Comparison of ENCODE assay signal across 8 cellular contexts in the genomic region with DNA sequence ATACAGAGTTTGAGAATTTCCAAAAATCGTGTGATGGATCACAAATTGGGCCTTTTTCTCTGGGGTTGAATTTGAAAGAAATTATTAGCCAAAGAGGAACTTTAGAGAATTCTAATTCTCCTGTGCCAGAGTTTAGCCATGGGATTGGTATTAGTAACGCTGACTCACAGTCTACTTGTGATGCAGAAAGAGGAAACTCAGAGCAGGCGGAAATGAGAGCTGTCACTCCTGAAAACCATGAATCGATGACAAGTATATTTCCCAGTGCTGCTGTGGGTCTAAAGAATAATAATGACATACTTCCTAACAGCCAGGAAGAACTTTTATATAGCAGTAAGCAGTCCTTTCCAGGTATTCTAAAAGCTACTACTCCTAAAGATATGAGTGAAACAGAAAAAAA.
DNase-seq lines count a peak whose midpoint lies in the region; ATAC-seq and TF ChIP-seq lines count a peak whose summit lies in the region.

No MANE protein-coding gene starts in this region.

- peak overlapping the region; percentile 75 for H3K27ac ChIP-seq in A673 (ENCODE audit: low read depth, low read length, poor library complexity, severe bottlenecking)
- H3K27ac ChIP-seq in PC-3 (ENCODE audit: low read length) = peak overlapping the region; percentile 62

- H3K9me3 ChIP-seq in A673 (ENCODE audit: low read depth, low read length, poor library complexity, severe bottlenecking) (no peaks in the 10 kb centered on the region), PC-3 (ENCODE audit: low read length) (no peaks in the 10 kb centered on the region)

- in situ Hi-C loops in G401 (cut with HindIII; ENCODE audit: low sequenced_read_pairs) = no loop called here

- H3K36me3 ChIP-seq in A673 (ENCODE audit: insufficient read depth, low read length, poor library complexity, severe bottlenecking) (peaks cover 13% of the 10 kb centered on the region), PC-3 (ENCODE audit: low read depth, low read length) (no peaks in the 10 kb centered on the region)

- ATAC-seq in GM18861 (IDR thresholded peaks at IDR 0.05; ENCODE audit: unreplicated experiment) (peak; percentile 72), PC-3 (peak; percentile 99), GM21786 (IDR thresholded peaks at IDR 0.05; ENCODE audit: unreplicated experiment) (no peak)

- intact Hi-C loops in A673 (cut with micrococcal nuclease; ENCODE audit: unreplicated experiment) (no loop called here), PC-3 (cut with micrococcal nuclease) (loop anchor here (2.0 kb wide), 1 partner anchor 65 kb away; a partner anchor contains a TSS)

- no peaks in the 10 kb centered on the region for H3K79me2 ChIP-seq in PC-3 (ENCODE audit: low read length)

- H3K27me3 ChIP-seq in A673 (replicated peaks; ENCODE audit: insufficient read depth, low read depth, low read length, poor library complexity) (no peaks in the 10 kb centered on the region), PC-3 (ENCODE audit: low read length) (no peaks in the 10 kb centered on the region)

- no peak overlapping the region for H2AFZ ChIP-seq in PC-3 (ENCODE audit: low read length)

- no peaks in the 10 kb centered on the region for H4K20me1 ChIP-seq in PC-3 (ENCODE audit: low read length)

- DNase-seq in A673 (ENCODE audit: low spot score) = peak; percentile 82
- peak; percentile 79 for DNase-seq in PC-3
- peak; percentile 5 to 27 for DNase-seq in erythroblast (lab: John Stamatoyannopoulos, UW)
- peak; percentile 11 for DNase-seq in stimulated activated CD4-positive, alpha-beta T cell treated with anti-CD3 and anti-CD28 coated beads, Interleukin-2, amount 100 ng/mL, for 4 hours (ENCODE audit: low read depth)
- DNase-seq in NCI-H2107 (lab: John Stamatoyannopoulos, UW) = no peak
- DNase-seq in G401 (ENCODE audit: low spot score) = no peak

- no peak for TF ChIP-seq POLR2A in erythroblast (IDR thresholded peaks at IDR 0.05; ENCODE audit: low read length)

- peak overlapping the region; percentile 11; the same call in 1 of the 2 replicates for H3K9ac ChIP-seq in PC-3 (ENCODE audit: low read length)

- TF ChIP-seq CTCF in A673 (conservative IDR thresholded peaks at IDR 0.05; ENCODE audit: low read depth, low read length) (no peak), PC-3 (conservative IDR thresholded peaks at IDR 0.05; ENCODE audit: low read depth, low read length) (no peak)

- no peak overlapping the region for H3K4me3 ChIP-seq in A673 (ENCODE audit: low read depth, low read length, poor library complexity, severe bottlenecking)
- H3K4me3 ChIP-seq in PC-3 (ENCODE audit: low read length) = no peak overlapping the region

- peak overlapping the region; percentile 38; the same call in 1 of the 2 replicates for H3K4me2 ChIP-seq in PC-3 (ENCODE audit: low read length)

- POLR2A ChIA-PET in A673 (lab: Charles Lee; ENCODE audit: low non-redundant PET) = interaction anchor here (0.6 kb wide), 1 partner anchor 876 kb away, joined by 3 read pairs; no protein-coding TSS in a partner anchor
- POLR2A ChIA-PET in PC-3 (lab: Charles Lee; ENCODE audit: unreplicated experiment) = no interaction called here

- BruUV-seq in A673 (replicated peaks; lab: Mats Ljungman, UMichigan) = no TSS peak
- BruUV-seq in PC-3 (replicated peaks; lab: Mats Ljungman, UMichigan) = no TSS peak

- H3K9me2 ChIP-seq in PC-3 (replicated peaks; ENCODE audit: low read length) = no peaks in the 10 kb centered on the region

- no peaks in the 10 kb centered on the region for H3F3A ChIP-seq in PC-3 (ENCODE audit: low read length, unreplicated experiment)

- CTCF ChIA-PET in A673 (lab: Charles Lee) = interaction anchor here (0.5 kb wide), 1 partner anchor 484 kb away, joined by 3 read pairs; no protein-coding TSS in a partner anchor
- CTCF ChIA-PET in PC-3 (lab: Charles Lee) = no interaction called here

- peaks cover 30% of the 10 kb centered on the region for H3K4me1 ChIP-seq in A673 (ENCODE audit: insufficient read depth, low read length, poor library complexity, severe bottlenecking)
- peaks cover 23% of the 10 kb centered on the region for H3K4me1 ChIP-seq in PC-3 (ENCODE audit: insufficient read depth, low read length)

Comparison
In these comparisons a context has a peak if more than half of its experiments do, and no peak if none do; other contexts are left out.
1. DNase-seq: peak in A673 (single experiment), PC-3 (single experiment), erythroblast (2 of 2) and stimulated activated CD4-positive, alpha-beta T cell treated with anti-CD3 and anti-CD28 coated beads, Interleukin-2, amount 100 ng/mL, for 4 hours (single experiment); none in NCI-H2107 (single experiment) and G401 (single experiment).